Comparison of ENCODE assay signal across 1 cellular context in genomic region chr18:59899298-59900221, GRCh38.
TF ChIP-seq lines count a peak whose summit lies in the region.

Gene PMAIP1, plus strand, starts transcription at chr18:59899996. Its CDS starts 182 bp downstream, at chr18:59900178.

TF ChIP-seq in WTC11, 78 proteins besides CTCF, POLR2A, EP300 and RAD21 (continued from another document and continues in another):
- TF ChIP-seq NR1H2 (CRISPR knock-in tag; IDR thresholded peaks at IDR 0.05) (no peak), SMAD3 (CRISPR knock-in tag; IDR thresholded peaks at IDR 0.05; ENCODE audit: borderline replicate concordance) (peak; percentile 84), ZBTB43 (CRISPR knock-in tag; IDR thresholded peaks at IDR 0.05) (0 out of 2 replicates have a peak, but pooled peaks have one; percentile 41), HMGXB4 (CRISPR knock-in tag; IDR thresholded peaks at IDR 0.05) (peak; percentile 79), GTF2I (CRISPR knock-in tag; conservative IDR thresholded peaks at IDR 0.05) (no peak), SP1 (CRISPR knock-in tag; conservative IDR thresholded peaks at IDR 0.05) (peak; percentile 90; the same call in 1 of the 2 replicates), GRHL2 (CRISPR knock-in tag; IDR thresholded peaks at IDR 0.05; ENCODE audit: insufficient replicate concordance, severe bottlenecking) (no peak), ATF3 (CRISPR knock-in tag; conservative IDR thresholded peaks at IDR 0.05) (no peak), ZNF219 (CRISPR knock-in tag; IDR thresholded peaks at IDR 0.05; ENCODE audit: borderline replicate concordance) (0 out of 2 replicates have a peak, but pooled peaks have one; percentile 19), CDX4 (CRISPR knock-in tag; IDR thresholded peaks at IDR 0.05; ENCODE audit: borderline replicate concordance) (no peak), TCF7 (CRISPR knock-in tag; IDR thresholded peaks at IDR 0.05; ENCODE audit: low read depth) (no peak; the same call in 1 of the 2 replicates), KAT7 (CRISPR knock-in tag; IDR thresholded peaks at IDR 0.05; ENCODE audit: borderline replicate concordance) (peak; percentile 58; the same call in 1 of the 2 replicates), E2F5 (CRISPR knock-in tag; IDR thresholded peaks at IDR 0.05) (peak; percentile 87), ZBTB21 (CRISPR knock-in tag; IDR thresholded peaks at IDR 0.05; ENCODE audit: borderline replicate concordance) (0 out of 2 replicates have a peak, but pooled peaks have one; percentile 19), TP53 (CRISPR knock-in tag; IDR thresholded peaks at IDR 0.05) (peak; percentile 93), FOXK1 (CRISPR knock-in tag; IDR thresholded peaks at IDR 0.05) (peak; percentile 66; the same call in 1 of the 2 replicates), ATF1 (CRISPR knock-in tag; IDR thresholded peaks at IDR 0.05) (no peak), FOXP1 (CRISPR knock-in tag; IDR thresholded peaks at IDR 0.05; ENCODE audit: borderline replicate concordance) (peak; percentile 49; the same call in 1 of the 2 replicates), ZNF396 (CRISPR knock-in tag; IDR thresholded peaks at IDR 0.05; ENCODE audit: borderline replicate concordance) (no peak), MLX (CRISPR knock-in tag; IDR thresholded peaks at IDR 0.05) (peak; percentile 92), ERG (CRISPR knock-in tag; IDR thresholded peaks at IDR 0.05) (no peak), USF1 (CRISPR knock-in tag; IDR thresholded peaks at IDR 0.05) (no peak), IRF1 (CRISPR knock-in tag; IDR thresholded peaks at IDR 0.05) (peak; percentile 19; the same call in 1 of the 2 replicates), ZNF263 (CRISPR knock-in tag; IDR thresholded peaks at IDR 0.05; ENCODE audit: low read depth) (no peak), ZNF671 (CRISPR knock-in tag; IDR thresholded peaks at IDR 0.05) (peak; percentile 43; the same call in 1 of the 2 replicates), ZNF425 (CRISPR knock-in tag; conservative IDR thresholded peaks at IDR 0.05) (no peak), SMAD4 (CRISPR knock-in tag; IDR thresholded peaks at IDR 0.05) (no peak), OVOL2 (CRISPR knock-in tag; IDR thresholded peaks at IDR 0.05; ENCODE audit: borderline replicate concordance) (no peak), PREB (CRISPR knock-in tag; IDR thresholded peaks at IDR 0.05; ENCODE audit: borderline replicate concordance) (no peak), MYBL2 (CRISPR knock-in tag; IDR thresholded peaks at IDR 0.05) (no peak; the same call in 1 of the 2 replicates), ATF6 (CRISPR knock-in tag; IDR thresholded peaks at IDR 0.05) (no peak), ZNF532 (CRISPR knock-in tag; IDR thresholded peaks at IDR 0.05; ENCODE audit: borderline replicate concordance) (no peak), ETV6 (CRISPR knock-in tag; IDR thresholded peaks at IDR 0.05) (peak; percentile 71), E2F1 (CRISPR knock-in tag; IDR thresholded peaks at IDR 0.05) (0 out of 2 replicates have a peak, but pooled peaks have one; percentile 10)
